In genomic region chr4:102263024-102263787, GRCh38 we compare ENCODE assay signal across 8 cellular contexts.
DNase-seq lines count a peak whose midpoint lies in the region; ATAC-seq and TF ChIP-seq lines count a peak whose summit lies in the region.

No MANE protein-coding gene starts in this region.

- no peak overlapping the region for H3K27ac Mint-ChIP-seq in activated naive CD4-positive, alpha-beta T cell treated with anti-CD3 and anti-CD28 coated beads, Interleukin-2, amount 50 U/mL, for 72 hours

- H3K4me3 ChIP-seq in choroid plexus epithelial cell (ENCODE audit: low read depth, low read length) (no peak overlapping the region), sigmoid colon (no peak overlapping the region)

- intact Hi-C loops in sigmoid colon (cut with DNase I): no loop called here

- DNase-seq in activated naive CD4-positive, alpha-beta T cell treated with anti-CD3 and anti-CD28 coated beads, Interleukin-2, amount 50 U/mL, for 72 hours (ENCODE audit: low spot score in 2 of 2): peak in 1 of 2 donors; percentile 9
- DNase-seq in activated naive CD4-positive, alpha-beta T cell (lab: John Stamatoyannopoulos, UW): no peak
- DNase-seq in NCI-H82 treated with DMSO at 0.1 percent for 48 hours (lab: John Stamatoyannopoulos, UW; ENCODE audit: unreplicated experiment) (peak; percentile 62), choroid plexus epithelial cell (ENCODE audit: low read depth) (peak; percentile 74), myocyte (ENCODE audit: low read depth) (peak; percentile 64), sigmoid colon (no peak)

- H3K36me3 ChIP-seq in sigmoid colon: no peaks in the 10 kb centered on the region

- no peak overlapping the region for H3K27ac ChIP-seq in sigmoid colon

- no peaks in the 10 kb centered on the region for H3K27me3 ChIP-seq in sigmoid colon

- H3K36me3 Mint-ChIP-seq in activated naive CD4-positive, alpha-beta T cell treated with anti-CD3 and anti-CD28 coated beads, Interleukin-2, amount 50 U/mL, for 72 hours: peaks cover 0 to 7% of the 10 kb centered on the region in 2 donors

- ATAC-seq in activated naive CD4-positive, alpha-beta T cell treated with anti-CD3 and anti-CD28 coated beads, Interleukin-2, amount 50 U/mL, for 72 hours: peak; percentile 93 to 98
- ATAC-seq in GM21423 (IDR thresholded peaks at IDR 0.05; ENCODE audit: unreplicated experiment) (peak; percentile 92), HG03565 (IDR thresholded peaks at IDR 0.05; ENCODE audit: unreplicated experiment) (peak; percentile 95)

- WGBS in sigmoid colon, 2 donors: 59 to 69% methylated on average over 3 of the region's 3 CpGs

- TF ChIP-seq CTCF in choroid plexus epithelial cell (conservative IDR thresholded peaks at IDR 0.05; ENCODE audit: low read depth, low read length) (peak; percentile 67), sigmoid colon (IDR thresholded peaks at IDR 0.05) (peak in 1 of 4 experiments; percentile 29)

- no peak for TF ChIP-seq POLR2A in sigmoid colon (IDR thresholded peaks at IDR 0.05)

- H3K9me3 ChIP-seq in sigmoid colon: no peaks in the 10 kb centered on the region

- no peaks in the 10 kb centered on the region for H3K4me1 ChIP-seq in sigmoid colon

- H3K9me3 Mint-ChIP-seq in activated naive CD4-positive, alpha-beta T cell treated with anti-CD3 and anti-CD28 coated beads, Interleukin-2, amount 50 U/mL, for 72 hours: no peaks in the 10 kb centered on the region

- TF ChIP-seq EP300 in sigmoid colon (IDR thresholded peaks at IDR 0.05): no peak

Comparison
In these comparisons a context has a peak if more than half of its experiments do, and no peak if none do; other contexts are left out.
1. DNase-seq: peak in NCI-H82 treated with DMSO at 0.1 percent for 48 hours (single experiment), choroid plexus epithelial cell (single experiment) and myocyte (single experiment); none in activated naive CD4-positive, alpha-beta T cell (0 of 4) and sigmoid colon (single experiment).
2. Peak in every context shown above with its lines, with median percentiles within 50 percentile points of each other: ATAC-seq.